8 cellular contexts compared by ENCODE assay signal in genomic region chr20:34268851-34269668, GRCh38. TPM values are rescaled to one million over a fixed set of nuclear protein-coding genes. Genes with fewer than 3 reads are reported as not detected.
DNase-seq lines count a peak whose midpoint lies in the region; ATAC-seq and TF ChIP-seq lines count a peak whose summit lies in the region.

No MANE protein-coding gene starts in this region.

- POLR2A ChIA-PET in CD4-positive, alpha-beta memory T cell (lab: Charles Lee; ENCODE audit: partially characterized antibody), result no interaction called here

- WGBS in gastroesophageal sphincter (ENCODE audit: low coverage in 1 of 2), 2 donors, result 31% methylated on average over 6 of the region's 59 CpGs; no CpG with 5 or more reads in 1 of the 2 donors

- peak in 4 of 5 donors; percentile 13 to 28 (median 18) for DNase-seq in CD4-positive, alpha-beta memory T cell
- peak; percentile 66 for DNase-seq in activated CD8-positive, alpha-beta memory T cell treated with anti-CD3 and anti-CD28 coated beads, Interleukin-2, amount 50 U/mL, for 48 hours
- DNase-seq in osteoblast (ENCODE audit: insufficient read length, low spot score, missing footprints) (peak; percentile 87), NCI-H2029 treated with DMSO at 0.1 percent for 48 hours (lab: John Stamatoyannopoulos, UW) (no peak), DMS53 (lab: John Stamatoyannopoulos, UW) (no peak)

- peak overlapping the region; percentile 55 to 84 (median 69) for H3K4me3 Mint-ChIP-seq in CD4-positive, alpha-beta memory T cell

- TF ChIP-seq EP300 in gastroesophageal sphincter (IDR thresholded peaks at IDR 0.05), result no peak

- H3K4me2 ChIP-seq in osteoblast (ENCODE audit: insufficient read depth, low read length), result peak overlapping the region; percentile 93

- CTCF ChIA-PET in CD4-positive, alpha-beta memory T cell (lab: Charles Lee; ENCODE audit: partially characterized antibody), result no interaction called here

- no peak for TF ChIP-seq POLR2A in gastroesophageal sphincter (IDR thresholded peaks at IDR 0.05)

- intact Hi-C loops in CD4-positive, alpha-beta memory T cell (cut with micrococcal nuclease), result no loop called here

- H3K9me3 ChIP-seq in CD4-positive, alpha-beta memory T cell (ENCODE audit: control insufficient read depth in 1 of 2, low read length in 2 of 2), result no peaks in the 10 kb centered on the region
- no peaks in the 10 kb centered on the region for H3K9me3 ChIP-seq in gastroesophageal sphincter
- H3K9me3 ChIP-seq in osteoblast (ENCODE audit: low read depth, low read length), result no peaks in the 10 kb centered on the region

- H3K27me3 Mint-ChIP-seq in CD4-positive, alpha-beta memory T cell, result peaks cover 2 to 4% of the 10 kb centered on the region in 2 donors

- no peaks in the 10 kb centered on the region for H3K79me2 ChIP-seq in osteoblast (ENCODE audit: insufficient read depth, low read length)

- no peaks in the 10 kb centered on the region for H3K36me3 ChIP-seq in CD4-positive, alpha-beta memory T cell (ENCODE audit: insufficient read depth, low read length)
- H3K36me3 ChIP-seq in gastroesophageal sphincter (peaks cover 0 to 2% of the 10 kb centered on the region in 2 donors), osteoblast (ENCODE audit: insufficient read depth, low read length) (no peaks in the 10 kb centered on the region)

- TF ChIP-seq CTCF in gastroesophageal sphincter (IDR thresholded peaks at IDR 0.05) (peak in 1 of 4 experiments; percentile 9), osteoblast (IDR thresholded peaks at IDR 0.05; ENCODE audit: extremely low read depth, low read depth, low read length) (no peak)

- no peaks in the 10 kb centered on the region for H4K20me1 ChIP-seq in osteoblast (ENCODE audit: insufficient read depth, low read length)

- peak overlapping the region in 1 of 2 donors; percentile 11 for H3K4me3 ChIP-seq in CD4-positive, alpha-beta memory T cell (ENCODE audit: low read length in 2 of 2)
- peak overlapping the region; percentile 25 to 43 for H3K4me3 ChIP-seq in gastroesophageal sphincter
- H3K4me3 ChIP-seq in osteoblast (ENCODE audit: insufficient read depth, low read length), result peak overlapping the region; percentile 68

- no peak overlapping the region for H3K27ac Mint-ChIP-seq in CD4-positive, alpha-beta memory T cell

- peaks cover 0 to 3% of the 10 kb centered on the region in 2 donors for H3K36me3 Mint-ChIP-seq in CD4-positive, alpha-beta memory T cell

- peaks cover 0 to 5% (median 2%) of the 10 kb centered on the region in 4 donors for H3K4me1 Mint-ChIP-seq in CD4-positive, alpha-beta memory T cell

- no peak overlapping the region for H3K27ac ChIP-seq in CD4-positive, alpha-beta memory T cell (ENCODE audit: low read depth, low read length)
- H3K27ac ChIP-seq in gastroesophageal sphincter (peak overlapping the region in 1 of 4 donors; percentile 46), osteoblast (ENCODE audit: low read depth, low read length) (no peak overlapping the region)

- no peaks in the 10 kb centered on the region for H3K9me3 Mint-ChIP-seq in CD4-positive, alpha-beta memory T cell

- ATAC-seq in gastroesophageal sphincter (peak; percentile 61), GM19035 (IDR thresholded peaks at IDR 0.05; ENCODE audit: unreplicated experiment) (no peak), HG03159 (IDR thresholded peaks at IDR 0.05; ENCODE audit: unreplicated experiment) (no peak)

- peak overlapping the region; percentile 78 for H2AFZ ChIP-seq in osteoblast (ENCODE audit: low read length)

- peaks cover 8% of the 10 kb centered on the region for H3K4me1 ChIP-seq in CD4-positive, alpha-beta memory T cell (ENCODE audit: insufficient read depth, low read length)
- H3K4me1 ChIP-seq in gastroesophageal sphincter (peaks cover 0 to 16% (median 4%) of the 10 kb centered on the region in 3 donors), osteoblast (ENCODE audit: insufficient read depth, low read length) (peaks cover 15% of the 10 kb centered on the region)

- no peaks in the 10 kb centered on the region for H3K27me3 ChIP-seq in CD4-positive, alpha-beta memory T cell (ENCODE audit: insufficient read depth, low read length)
- no peaks in the 10 kb centered on the region for H3K27me3 ChIP-seq in gastroesophageal sphincter
- H3K27me3 ChIP-seq in osteoblast (ENCODE audit: insufficient read depth, low read length), result no peaks in the 10 kb centered on the region

RNA-seq across cellular contexts. Expression of gene ASIP, which starts 27.8 kb away (rescaled TPM):
- total RNA-seq in CD4-positive, alpha-beta memory T cell, result not detected
- not detected for polyA plus RNA-seq in CD4-positive, alpha-beta memory T cell
- total RNA-seq in gastroesophageal sphincter (1 to 10 TPM in 1 of 4 donors, not detected in 3; 3.5 TPM), osteoblast (not detected in 2 replicates)

RNA-seq across cellular contexts. Expression of gene AHCY, which starts 34.1 kb away (rescaled TPM):
- total RNA-seq in CD4-positive, alpha-beta memory T cell, result 10 to 100 TPM; 23.1 to 24.2 TPM
- polyA plus RNA-seq in CD4-positive, alpha-beta memory T cell, result 10 to 100 TPM; 21.2 to 30.6 TPM
- 10 to 100 TPM; 50.4 to 71.5 (median 58.0) TPM for total RNA-seq in gastroesophageal sphincter
- total RNA-seq in osteoblast, result 87.6 and 98.7 TPM in 2 replicates

Comparison
In these comparisons a context has a peak if more than half of its experiments do, and no peak if none do; other contexts are left out.
1. DNase-seq: peak in CD4-positive, alpha-beta memory T cell (4 of 5), activated CD8-positive, alpha-beta memory T cell treated with anti-CD3 and anti-CD28 coated beads, Interleukin-2, amount 50 U/mL, for 48 hours (single experiment) and osteoblast (single experiment); none in NCI-H2029 treated with DMSO at 0.1 percent for 48 hours (single experiment) and DMS53 (single experiment).